ENCODE assay signal across 8 cellular contexts in genomic region chr5:112930082-112930344, GRCh38. TPM values are rescaled to one million over a fixed set of nuclear protein-coding genes. Genes with fewer than 3 reads are reported as not detected.
DNase-seq lines count a peak whose midpoint lies in the region; ATAC-seq and TF ChIP-seq lines count a peak whose summit lies in the region.

No MANE protein-coding gene starts in this region.

- H3K9me2 ChIP-seq in Loucy (replicated peaks; ENCODE audit: low read depth, low read length) = no peaks in the 10 kb centered on the region

- H2AFZ ChIP-seq in Loucy (ENCODE audit: low read length) = no peak overlapping the region

- no peak overlapping the region for H3K9ac ChIP-seq in Loucy (ENCODE audit: low read depth, low read length, poor library complexity, severe bottlenecking)

- H3K27me3 ChIP-seq in Loucy (ENCODE audit: insufficient read depth, low read length, poor library complexity, severe bottlenecking) (no peaks in the 10 kb centered on the region), esophagus muscularis mucosa (no peaks in the 10 kb centered on the region), esophagus squamous epithelium (no peaks in the 10 kb centered on the region)

- TF ChIP-seq EP300 in esophagus muscularis mucosa (IDR thresholded peaks at IDR 0.05) = no peak

- DNase-seq in esophagus muscularis mucosa (ENCODE audit: extremely low spot score) (peak; percentile 10), midbrain (lab: John Stamatoyannopoulos, UW) (no peak), NCI-H2107 treated with DMSO at 0.1 percent for 48 hours (lab: John Stamatoyannopoulos, UW; ENCODE audit: unreplicated experiment) (no peak), NCI-H526 treated with DMSO at 0.1 percent for 48 hours (lab: John Stamatoyannopoulos, UW) (no peak), esophagus squamous epithelium (lab: John Stamatoyannopoulos, UW) (no peak)

- ATAC-seq in GM18517 (IDR thresholded peaks at IDR 0.05; ENCODE audit: unreplicated experiment) = peak; percentile 42
- ATAC-seq in GM21737 (IDR thresholded peaks at IDR 0.05; ENCODE audit: unreplicated experiment) = peak; percentile 43

- no peaks in the 10 kb centered on the region for H3K79me2 ChIP-seq in Loucy (ENCODE audit: insufficient read depth, low read length)

- no peak for TF ChIP-seq CTCF in Loucy (conservative IDR thresholded peaks at IDR 0.05; ENCODE audit: low read length)
- TF ChIP-seq CTCF in esophagus muscularis mucosa (IDR thresholded peaks at IDR 0.05) = no peak
- TF ChIP-seq CTCF in esophagus squamous epithelium (IDR thresholded peaks at IDR 0.05) = no peak

- no peak overlapping the region for H3K27ac ChIP-seq in esophagus muscularis mucosa (replicated peaks in 1 of 4)
- no peak overlapping the region for H3K27ac ChIP-seq in esophagus squamous epithelium

- 96% methylated on average over 1 of the region's 1 CpG for WGBS in esophagus muscularis mucosa
- 57 to 86% methylated on average over 1 of the region's 1 CpG for WGBS in esophagus squamous epithelium, 2 donors

- peak overlapping the region; percentile 54 for H3K4me2 ChIP-seq in Loucy (ENCODE audit: low read depth, low read length, poor library complexity, severe bottlenecking)

- H3K4me1 ChIP-seq in Loucy (ENCODE audit: insufficient read depth, low read length, poor library complexity, severe bottlenecking) = peaks cover 15% of the 10 kb centered on the region
- H3K4me1 ChIP-seq in esophagus muscularis mucosa = peaks cover 0 to 4% (median 0%) of the 10 kb centered on the region in 4 donors
- no peaks in the 10 kb centered on the region for H3K4me1 ChIP-seq in esophagus squamous epithelium

- H3K4me3 ChIP-seq in Loucy (ENCODE audit: low read length, poor library complexity, severe bottlenecking) = no peak overlapping the region
- H3K4me3 ChIP-seq in esophagus muscularis mucosa = no peak overlapping the region
- H3K4me3 ChIP-seq in esophagus squamous epithelium = no peak overlapping the region

- H3K36me3 ChIP-seq in Loucy (ENCODE audit: insufficient read depth, low read length) (no peaks in the 10 kb centered on the region), esophagus muscularis mucosa (no peaks in the 10 kb centered on the region), esophagus squamous epithelium (no peaks in the 10 kb centered on the region)

- H3F3A ChIP-seq in Loucy (ENCODE audit: low read depth) = peaks cover 5% of the 10 kb centered on the region; the same call in 1 of the 2 replicates

- TF ChIP-seq POLR2A in esophagus muscularis mucosa (IDR thresholded peaks at IDR 0.05; ENCODE audit: low read depth) (no peak), esophagus squamous epithelium (IDR thresholded peaks at IDR 0.05) (no peak)

- no peaks in the 10 kb centered on the region for H3K9me3 ChIP-seq in Loucy (ENCODE audit: insufficient read depth, low read depth, low read length)
- H3K9me3 ChIP-seq in esophagus muscularis mucosa = no peaks in the 10 kb centered on the region
- H3K9me3 ChIP-seq in esophagus squamous epithelium = no peaks in the 10 kb centered on the region

- intact Hi-C loops in esophagus muscularis mucosa (cut with DNase I) = no loop called here
- intact Hi-C loops in esophagus squamous epithelium (cut with DNase I) = no loop called here

- H4K20me1 ChIP-seq in Loucy (ENCODE audit: insufficient read depth, low read length, poor library complexity, severe bottlenecking) = no peaks in the 10 kb centered on the region

RNA-seq across cellular contexts. Expression of gene REEP5, which starts 8.0 kb away (rescaled TPM):
- total RNA-seq in esophagus muscularis mucosa = 10 to 100 TPM; 53.0 to 73.6 (median 62.2) TPM
- 10 to 100 TPM; 25.5 to 60.8 (median 36.1) TPM for total RNA-seq in esophagus squamous epithelium

RNA-seq across cellular contexts. Expression of gene DCP2, which starts 46.6 kb away (rescaled TPM):
- total RNA-seq in esophagus muscularis mucosa = 10 to 100 TPM; 15.7 to 26.7 (median 17.7) TPM
- total RNA-seq in esophagus squamous epithelium = 10 to 100 TPM in 3 of 4 donors, 1 to 10 TPM in 1; 9.0 to 24.9 (median 17.4) TPM
